26 cellular contexts compared by ENCODE assay signal in the genomic region with DNA sequence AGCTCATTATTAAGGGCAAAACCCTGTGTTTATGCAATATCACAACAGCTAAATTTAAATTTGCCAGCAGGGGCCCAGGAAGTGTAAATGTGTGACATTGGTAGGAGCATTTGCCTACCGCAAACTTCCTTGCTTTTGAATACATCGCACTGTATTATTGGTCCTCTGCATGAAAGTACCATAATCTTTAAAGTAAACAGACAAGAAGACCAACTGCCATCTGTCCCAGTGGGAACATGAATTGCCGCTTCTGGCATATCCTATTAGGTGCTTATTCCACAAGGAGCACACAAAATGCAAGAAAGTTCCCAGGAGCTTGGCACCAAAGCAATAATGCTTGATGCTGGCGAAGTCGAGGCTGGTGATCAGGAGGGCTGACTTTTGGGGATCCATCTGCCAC. TPM values are rescaled to one million over a fixed set of nuclear protein-coding genes. Genes with fewer than 3 reads are reported as not detected.
"Had no signal": no experiment of that assay in that cellular context is flagged by ENCODE, and none has a peak within 500 bp of the region (broad histone marks: within the 10 kb centered on the region; RNA-seq: fewer than 3 reads in every experiment).

No MANE protein-coding gene starts in this region.

- H3K27ac ChIP-seq: ascending aorta, brain microvascular endothelial cell, coronary artery, gastroesophageal sphincter, hepatocyte, skin epidermis, thoracic aorta had no signal

- DNase-seq: activated CD4-positive, alpha-beta memory T cell treated with anti-CD3 and anti-CD28 coated beads for 36 hours; activated CD4-positive, alpha-beta T cell treated with anti-CD3 and anti-CD28 coated beads, Interleukin-2, amount 10 ng/mL, durations not matched to agents 24 days and 14 days; activated CD4-positive, CD25-positive, alpha-beta regulatory T cell treated with anti-CD3 and anti-CD28 coated beads, Interleukin-2, amount 50 U/mL, for 72 hours; activated CD8-positive, alpha-beta memory T cell treated with anti-CD3 and anti-CD28 coated beads, Interleukin-2, amount 50 U/mL, for 4 hours; activated gamma-delta T cell; activated naive CD4-positive, alpha-beta T cell treated with anti-CD3 and anti-CD28 coated beads, Interleukin-2, amount 10 ng/mL, durations not matched to agents 7 days and 5 days; activated naive CD8-positive, alpha-beta T cell treated with anti-CD3 and anti-CD28 coated beads, Interleukin-2, amount 10 ng/mL, durations not matched to agents 7 days and 5 days; activated T-cell treated with anti-CD3 and anti-CD28 coated beads, Interleukin-2, amount 50 U/mL, for 1 hour; brain microvascular endothelial cell; effector memory CD8-positive, alpha-beta T cell; erythroblast; islet precursor cell; left ventricle myocardium superior; stimulated activated CD4-positive, alpha-beta T cell treated with anti-CD3 and anti-CD28 coated beads, Interleukin-12 subunit alpha, Interleukin-12 subunit beta, amount 100 ng/mL, for 4 hours; stimulated activated CD4-positive, alpha-beta T cell treated with anti-CD3 and anti-CD28 coated beads, Interleukin-4, amount 100 ng/mL, for 24 hours; T1000; trophoblast cell had no signal

- H3K27me3 ChIP-seq: ascending aorta, brain microvascular endothelial cell, gastroesophageal sphincter, hepatocyte had no signal

- ATAC-seq: effector memory CD8-positive, alpha-beta T cell; gastroesophageal sphincter; left ventricle myocardium superior; sciatic nerve; stimulated activated effector memory CD8-positive, alpha-beta T cell treated with anti-CD3 and anti-CD28 coated beads, Interleukin-12 subunit alpha, Interleukin-12 subunit beta, amount 100 ng/mL, for 72 hours had no signal

- H3K36me3 ChIP-seq: ascending aorta, brain microvascular endothelial cell, thoracic aorta had no signal

- H3K9me3 ChIP-seq: ascending aorta, gastroesophageal sphincter, thoracic aorta had no signal

- H3K4me3 ChIP-seq: ascending aorta, coronary artery, gastroesophageal sphincter, hepatocyte, skin epidermis, thoracic aorta had no signal

RNA-seq across cellular contexts. Expression of a gene that starts 51.3 kb away (rescaled TPM):
- total RNA-seq: activated CD4-positive, alpha-beta memory T cell treated with anti-CD3 and anti-CD28 coated beads for 36 hours; activated CD4-positive, alpha-beta T cell treated with anti-CD3 and anti-CD28 coated beads, Interleukin-2, amount 10 ng/mL, durations not matched to agents 24 days and 14 days; activated CD8-positive, alpha-beta memory T cell treated with anti-CD3 and anti-CD28 coated beads for 36 hours; activated naive CD8-positive, alpha-beta T cell treated with anti-CD3 and anti-CD28 coated beads, Interleukin-2, amount 10 ng/mL, durations not matched to agents 7 days and 5 days had no signal
